29 cellular contexts compared by ENCODE assay signal in genomic region chr5:50580506-50580905, GRCh38.
"Had no signal": no experiment of that assay in that cellular context is flagged by ENCODE, and none has a peak within 500 bp of the region (broad histone marks: within the 10 kb centered on the region; RNA-seq: fewer than 3 reads in every experiment).

No MANE protein-coding gene starts in this region.

- H3K4me3 ChIP-seq: cardiac muscle cell, coronary artery, esophagus muscularis mucosa, gastroesophageal sphincter, hepatocyte, tibial nerve, uterus had no signal

- H3K9me3 Mint-ChIP-seq: natural killer cell had no signal

- ATAC-seq: effector memory CD8-positive, alpha-beta T cell; gastroesophageal sphincter; left colon; natural killer cell; right cardiac atrium had no signal

- H3K27me3 Mint-ChIP-seq: activated naive CD8-positive, alpha-beta T cell; effector memory CD8-positive, alpha-beta T cell had no signal

- H3K4me1 ChIP-seq: esophagus muscularis mucosa, gastroesophageal sphincter, uterus had no signal

- H3K9me3 ChIP-seq: esophagus muscularis mucosa, tibial nerve, uterus had no signal

- FAIRE-seq: endothelial cell of umbilical vein, kidney, TTC549 had no signal

- H3K27ac Mint-ChIP-seq: activated naive CD8-positive, alpha-beta T cell; natural killer cell; T-helper 1 cell treated with Interleukin-12 subunit alpha and Interleukin-12 subunit beta and Interleukin-4 antibody, amounts not matched to agents 30 μg/mL and 1 μg/mL, for 36 hours had no signal

- H3K4me3 Mint-ChIP-seq: activated naive CD8-positive, alpha-beta T cell; effector memory CD8-positive, alpha-beta T cell; natural killer cell; T-helper 1 cell treated with Interleukin-12 subunit alpha and Interleukin-12 subunit beta and Interleukin-4 antibody, amounts not matched to agents 30 μg/mL and 1 μg/mL, for 36 hours had no signal

- H3K27me3 ChIP-seq: cardiac muscle cell, esophagus muscularis mucosa, gastroesophageal sphincter, hepatocyte, tibial nerve, uterus had no signal

- H3K27ac ChIP-seq: cardiac muscle cell, coronary artery, esophagus muscularis mucosa, gastroesophageal sphincter, hepatocyte, tibial nerve, uterus had no signal

- H3K36me3 Mint-ChIP-seq: activated naive CD8-positive, alpha-beta T cell had no signal

- H3K36me3 ChIP-seq: cardiac muscle cell, esophagus muscularis mucosa, gastroesophageal sphincter, tibial nerve, uterus had no signal

- DNase-seq: activated CD4-positive, alpha-beta T cell treated with anti-CD3 and anti-CD28 coated beads for 4 hours; activated CD4-positive, alpha-beta T cell treated with anti-CD3 and anti-CD28 coated beads, Interleukin-2, amount 50 U/mL, for 4 hours; activated CD8-positive, alpha-beta memory T cell treated with anti-CD3 and anti-CD28 coated beads for 24 hours; activated effector memory CD4-positive, alpha-beta T cell treated with Interleukin-2 at 50 U/mL for 16 hours; activated naive CD4-positive, alpha-beta T cell treated with Interleukin-2 at 50 U/mL for 16 hours; anterior cingulate cortex; cerebellar nuclear complex; effector memory CD8-positive, alpha-beta T cell; kidney; left colon; midbrain; natural killer cell; posterior cingulate gyrus; right cardiac atrium; stimulated activated CD4-positive, alpha-beta T cell treated with anti-CD3 and anti-CD28 coated beads, Interleukin-15, amount 100 ng/mL, for 24 hours; stimulated activated CD4-positive, alpha-beta T cell treated with anti-CD3 and anti-CD28 coated beads, Interleukin-2, amount 100 ng/mL, for 24 hours; stimulated activated naive CD4-positive, alpha-beta T cell treated with Interleukin-2 at 50 U/mL for 16 hours; T-helper 9 cell; uterus had no signal
